11 cellular contexts compared by ENCODE assay signal in genomic region chr12:96211989-96212388, GRCh38. TPM values are rescaled to one million over a fixed set of nuclear protein-coding genes. Genes with fewer than 3 reads are reported as not detected.
A peak's percentile ranks its signal among the peaks of the same experiment; 100 is the strongest.
DNase-seq lines count a peak whose midpoint lies in the region; ATAC-seq, FAIRE-seq and TF ChIP-seq lines count a peak whose summit lies in the region.
"Had no signal": no experiment of that assay in that cellular context is flagged by ENCODE, and none has a peak within 500 bp of the region (broad histone marks: within the 10 kb centered on the region; RNA-seq: fewer than 3 reads in every experiment).

No MANE protein-coding gene starts in this region.

- H3K4me3 ChIP-seq in right lobe of liver = no peak overlapping the region
- H3K4me3 ChIP-seq in HepG2 (replicated peaks in 1 of 3; ENCODE audit: insufficient read depth in 1 of 3, low read depth in 2 of 3, low read length in 3 of 3) = no peak overlapping the region
- H3K4me3 ChIP-seq in upper lobe of right lung = no peak overlapping the region
- peak overlapping the region in 1 of 59 donors; percentile 4 for H3K4me3 ChIP-seq in dorsolateral prefrontal cortex

- peaks cover 25% of the 10 kb centered on the region for H3K36me3 Mint-ChIP-seq in activated CD4-positive, alpha-beta memory T cell treated with anti-CD3 and anti-CD28 coated beads, Interleukin-2, amount 10 ng/mL, durations not matched to agents 7 days and 5 days (ENCODE audit: low read depth)
- peaks cover 0 to 4% (median 3%) of the 10 kb centered on the region in 3 donors for H3K36me3 Mint-ChIP-seq in immature natural killer cell

- H4K20me1 ChIP-seq in HepG2 (ENCODE audit: insufficient read depth, low read length) = no peaks in the 10 kb centered on the region

- H3K27ac Mint-ChIP-seq in activated CD4-positive, alpha-beta memory T cell treated with anti-CD3 and anti-CD28 coated beads, Interleukin-2, amount 10 ng/mL, durations not matched to agents 7 days and 5 days = peak overlapping the region; percentile 65
- H3K27ac Mint-ChIP-seq in immature natural killer cell = peak overlapping the region in 5 of 6 donors; percentile 5 to 84 (median 42)

- no peaks in the 10 kb centered on the region for H3K9me3 ChIP-seq in right lobe of liver
- no peaks in the 10 kb centered on the region for H3K9me3 ChIP-seq in HepG2 (ENCODE audit: low read length)
- no peaks in the 10 kb centered on the region for H3K9me3 ChIP-seq in upper lobe of right lung

- H3K27me3 ChIP-seq in right lobe of liver (no peaks in the 10 kb centered on the region), HepG2 (ENCODE audit: control insufficient read depth in 1 of 2, insufficient read depth in 2 of 2, low read length in 2 of 2) (peaks cover 0 to 1% of the 10 kb centered on the region in 2 experiments; a peak in 1 of 5 replicates), upper lobe of right lung (no peaks in the 10 kb centered on the region), dorsolateral prefrontal cortex (no peaks in the 10 kb centered on the region)

- no peaks in the 10 kb centered on the region for H3K79me2 ChIP-seq in HepG2 (ENCODE audit: insufficient read depth, low read length)

- DNase-seq in right lobe of liver (no peak), HepG2 (ENCODE audit: low spot score) (no peak), immature natural killer cell (no peak), upper lobe of right lung (no peak), dorsolateral prefrontal cortex (no peak), left lobe of liver (ENCODE audit: low spot score) (no peak), NCI-H1694 treated with DMSO at 0.1 percent for 48 hours (lab: John Stamatoyannopoulos, UW) (no peak)
- DNase-seq in activated CD4-positive, alpha-beta memory T cell treated with anti-CD3 and anti-CD28 coated beads, Interleukin-2, amount 10 ng/mL, durations not matched to agents 7 days and 5 days = no peak
- DNase-seq: activated CD4-positive, alpha-beta T cell treated with anti-CD3 and anti-CD28 coated beads for 4 hours; NCI-H510A had no signal

- no peaks in the 10 kb centered on the region for H3K36me3 ChIP-seq in right lobe of liver
- no peaks in the 10 kb centered on the region for H3K36me3 ChIP-seq in HepG2 (replicated peaks in 1 of 2; ENCODE audit: control insufficient read depth in 1 of 2, insufficient read depth in 2 of 2, low read length in 2 of 2)
- peaks cover 7% of the 10 kb centered on the region for H3K36me3 ChIP-seq in upper lobe of right lung

- 41% methylated on average over 3 of the region's 3 CpGs for WGBS in right lobe of liver (ENCODE audit: insufficient coverage, low coverage, low lambda C conversion rate, missing lambda C conversion rate)
- WGBS in HepG2 (ENCODE audit: low lambda C conversion rate) = over 99% methylated on average over 3 of the region's 3 CpGs

- ATAC-seq in right lobe of liver = peak in 3 of 4 donors; percentile 8 to 34 (median 28)
- no peak for ATAC-seq in HepG2
- ATAC-seq in upper lobe of right lung = no peak
- no peak for ATAC-seq in left lobe of liver

- no peak overlapping the region for H3K4me2 ChIP-seq in HepG2 (ENCODE audit: low read depth, low read length)

- H2AFZ ChIP-seq in HepG2 (ENCODE audit: low read length) = no peak overlapping the region

- intact Hi-C loops in right lobe of liver (cut with DNase I) (loop anchor here in 1 of 2 donors (10.0 kb wide), 1 partner anchor 147 kb away; no protein-coding TSS in a partner anchor), HepG2 (cut with micrococcal nuclease; ENCODE audit: unreplicated experiment) (loop anchor here (10.0 kb wide), 1 partner anchor 53 kb away; no protein-coding TSS in a partner anchor), upper lobe of right lung (cut with DNase I) (no loop called here), dorsolateral prefrontal cortex (cut with DNase I) (loop anchor here in 1 of 2 donors (10.0 kb wide), 1 partner anchor 303 kb away; no protein-coding TSS in a partner anchor)

- no peak overlapping the region for H3K9ac ChIP-seq in HepG2 (ENCODE audit: insufficient read depth, low read depth, low read length)

- H3K4me3 Mint-ChIP-seq in activated CD4-positive, alpha-beta memory T cell treated with anti-CD3 and anti-CD28 coated beads, Interleukin-2, amount 10 ng/mL, durations not matched to agents 7 days and 5 days = peak overlapping the region; percentile 19
- H3K4me3 Mint-ChIP-seq in immature natural killer cell = peak overlapping the region in 3 of 5 donors; percentile 6 to 39 (median 38)

- CTCF ChIA-PET in HepG2 (lab: Yijun Ruan, JAX; ENCODE audit: low intra/inter-chr PET ratio, low total read pairs) = no interaction called here
- CTCF ChIA-PET in activated CD4-positive, alpha-beta memory T cell treated with anti-CD3 and anti-CD28 coated beads, Interleukin-2, amount 10 ng/mL, durations not matched to agents 7 days and 5 days (lab: Charles Lee) = interaction anchor here (0.7 to 7.1 kb wide), 14 partner anchors 13 to 304 kb away, joined by 3 to 115 read pairs (median 12); partner anchors contain the start of genes CDK17 and LTA4H

- no peaks in the 10 kb centered on the region for H3K9me3 Mint-ChIP-seq in activated CD4-positive, alpha-beta memory T cell treated with anti-CD3 and anti-CD28 coated beads, Interleukin-2, amount 10 ng/mL, durations not matched to agents 7 days and 5 days
- H3K9me3 Mint-ChIP-seq in immature natural killer cell = no peaks in the 10 kb centered on the region

- TF ChIP-seq CTCF in right lobe of liver (IDR thresholded peaks at IDR 0.05) (no peak), HepG2 (CRISPR knock-in tag; IDR thresholded peaks at IDR 0.05) (no peak), upper lobe of right lung (IDR thresholded peaks at IDR 0.05) (no peak), dorsolateral prefrontal cortex (IDR thresholded peaks at IDR 0.05 in 54 of 56, conservative IDR thresholded peaks at IDR 0.05 in 2 of 56; ENCODE audit: low read depth in 1 of 56, partially characterized antibody in 56 of 56) (no peak)

- no peak for FAIRE-seq in HepG2 (lab: Jason Lieb, UNC)
- FAIRE-seq: endometrium had no signal

- TF ChIP-seq EP300 in HepG2 (IDR thresholded peaks at IDR 0.05; ENCODE audit: low read depth in 2 of 2, low read length in 2 of 2) (no peak), HepG2 (CRISPR knock-in tag; IDR thresholded peaks at IDR 0.05; ENCODE audit: borderline replicate concordance) (no peak)

- no peaks in the 10 kb centered on the region for H3K27me3 Mint-ChIP-seq in activated CD4-positive, alpha-beta memory T cell treated with anti-CD3 and anti-CD28 coated beads, Interleukin-2, amount 10 ng/mL, durations not matched to agents 7 days and 5 days
- peaks cover 0 to 3% (median 1%) of the 10 kb centered on the region in 3 donors for H3K27me3 Mint-ChIP-seq in immature natural killer cell (ENCODE audit: low read depth in 3 of 3)

- H3K4me1 ChIP-seq in right lobe of liver (peaks cover 0 to 9% (median 0%) of the 10 kb centered on the region in 4 donors), HepG2 (ENCODE audit: insufficient read depth, low read length) (peaks cover 30% of the 10 kb centered on the region), upper lobe of right lung (peaks cover 43% of the 10 kb centered on the region)

- peaks cover 85% of the 10 kb centered on the region for H3K4me1 Mint-ChIP-seq in activated CD4-positive, alpha-beta memory T cell treated with anti-CD3 and anti-CD28 coated beads, Interleukin-2, amount 10 ng/mL, durations not matched to agents 7 days and 5 days
- H3K4me1 Mint-ChIP-seq in immature natural killer cell = peaks cover 50 to 80% of the 10 kb centered on the region in 2 donors

- TF ChIP-seq RAD21 in HepG2 (CRISPR knock-in tag; IDR thresholded peaks at IDR 0.05) = no peak

- H3K27ac ChIP-seq in right lobe of liver (peak overlapping the region in 1 of 3 donors; percentile 36), HepG2 (ENCODE audit: extremely low read length, insufficient read depth, low read length) (no peak overlapping the region), upper lobe of right lung (peak overlapping the region; percentile 38), dorsolateral prefrontal cortex (peak overlapping the region in 24 of 59 donors; percentile 3 to 66 (median 34))

- BruUV-seq in HepG2 (replicated peaks; lab: Mats Ljungman, UMichigan) = no TSS peak

- in situ Hi-C loops in HepG2 (cut with HindIII; ENCODE audit: extremely low pct_ligation_motif_present, low pct_unique_long_range_greater_than_20kb) = loop anchor here (5.0 to 25.0 kb wide), 2 partner anchors 150 to 300 kb away; no protein-coding TSS in a partner anchor

- no peak for TF ChIP-seq POLR2A in right lobe of liver (IDR thresholded peaks at IDR 0.05)
- TF ChIP-seq POLR2A in HepG2 (IDR thresholded peaks at IDR 0.05; ENCODE audit: insufficient read depth in 1 of 2, low read depth in 2 of 2, low read length in 2 of 2) = no peak

- POLR2A ChIA-PET in HepG2 (lab: Yijun Ruan, JAX) = no interaction called here
- POLR2A ChIA-PET in activated CD4-positive, alpha-beta memory T cell treated with anti-CD3 and anti-CD28 coated beads, Interleukin-2, amount 10 ng/mL, durations not matched to agents 7 days and 5 days (lab: Charles Lee) = interaction anchor here (0.9 to 8.4 kb wide), 8 partner anchors 15 to 273 kb away, joined by 3 to 103 read pairs (median 4); partner anchors contain the start of genes CCDC38 and CDK17

RNA-seq across cellular contexts. Expression of gene ELK3, which starts 17.8 kb away (rescaled TPM):
- total RNA-seq in right lobe of liver (10 to 100 TPM in 1 of 6 experiments, 1 to 10 TPM in 5; 5.3 to 11.2 (median 5.8) TPM), HepG2 (2016; rRNA removed; fragmentation: Illumina TruSeq; extraction: Trizol) (3.0 and 3.2 TPM in 2 replicates), upper lobe of right lung (41.2 TPM), dorsolateral prefrontal cortex (10 to 100 TPM in 6 of 120 experiments, 1 to 10 TPM in 114; 1.8 to 15.7 (median 5.8) TPM), left lobe of liver (6.6 TPM)
- total RNA-seq in HepG2 (2016; cell fraction: cytosol; rRNA removed; fragmentation: Illumina TruSeq; extraction: Trizol; ENCODE audit: low read depth) = 1.2 and 1.3 TPM in 2 replicates
- 2.3 and 2.7 TPM in 2 replicates for total RNA-seq in HepG2 (2016; cell fraction: insoluble cytoplasmic fraction; rRNA removed; fragmentation: Illumina TruSeq; extraction: Trizol)
- 4.8 and 5.0 TPM in 2 replicates for total RNA-seq in HepG2 (2016; cell fraction: membrane; rRNA removed; fragmentation: Illumina TruSeq; extraction: Trizol)
- 2.7 and 3.9 TPM in 2 replicates for total RNA-seq in HepG2 (2016; cell fraction: nucleus; rRNA removed; fragmentation: Illumina TruSeq; extraction: Trizol)
- polyA plus RNA-seq in HepG2 (2011; rRNA removed) (2.4 and 2.9 TPM in 2 replicates), immature natural killer cell (10 to 100 TPM in 1 of 3 donors, 1 to 10 TPM in 2; 4.7 to 21.7 (median 6.9) TPM)
- polyA plus RNA-seq in HepG2 (2011; cell fraction: cytosol; rRNA removed) = 1.5 and 2.1 TPM in 2 replicates
- polyA plus RNA-seq in HepG2 (2011; cell fraction: nucleus; rRNA removed) = 1.2 and 2.1 TPM in 2 replicates
- polyA plus RNA-seq in HepG2 (2012) = 1.8 and 2.5 TPM in 2 replicates
- 1.5 and 2.0 TPM in 2 replicates for polyA plus RNA-seq in HepG2 (2016; cell fraction: cytosol; fragmentation: Illumina TruSeq; extraction: Trizol; ENCODE audit: low read depth)
- 4.0 and 4.7 TPM in 2 replicates for polyA plus RNA-seq in HepG2 (2016; cell fraction: insoluble cytoplasmic fraction; fragmentation: Illumina TruSeq; extraction: Trizol; ENCODE audit: low read depth)
- 3.8 and 4.8 TPM in 2 replicates for polyA plus RNA-seq in HepG2 (2016; cell fraction: membrane; fragmentation: Illumina TruSeq; extraction: Trizol; ENCODE audit: low read depth)
- 3.9 and 4.5 TPM in 2 replicates for polyA plus RNA-seq in HepG2 (2016; cell fraction: nucleus; fragmentation: Illumina TruSeq; extraction: Trizol; ENCODE audit: insufficient read depth, low read depth)
- polyA minus RNA-seq in HepG2 (2011; rRNA and poly(A)+ RNA removed; ENCODE audit: low replicate concordance) = 5.5 and 9.6 TPM in 2 replicates
- polyA minus RNA-seq in HepG2 (2011; cell fraction: cytosol; rRNA and poly(A)+ RNA removed) = 3.2 and 3.3 TPM in 2 replicates
- polyA minus RNA-seq in HepG2 (2011; cell fraction: nucleus; rRNA and poly(A)+ RNA removed) = 2.6 and 2.7 TPM in 2 replicates
- 10 to 100 TPM; 46.3 TPM for total RNA-seq in activated CD4-positive, alpha-beta memory T cell treated with anti-CD3 and anti-CD28 coated beads, Interleukin-2, amount 10 ng/mL, durations not matched to agents 7 days and 5 days

Comparison
In these comparisons a context has a peak if more than half of its experiments do, and no peak if none do; other contexts are left out.
1. ATAC-seq: peak in right lobe of liver (3 of 4); none in HepG2 (single experiment), upper lobe of right lung (single experiment) and left lobe of liver (single experiment).